ENCODE assay signal across 8 cellular contexts in genomic region chr1:172359531-172359991, GRCh38.
DNase-seq lines count a peak whose midpoint lies in the region; ATAC-seq and TF ChIP-seq lines count a peak whose summit lies in the region.

No MANE protein-coding gene starts in this region.

- H3K27ac ChIP-seq in thoracic aorta: peak overlapping the region; percentile 74 to 88

- CTCF ChIA-PET in activated CD4-positive, alpha-beta memory T cell treated with anti-CD3 and anti-CD28 coated beads, Interleukin-2, amount 10 ng/mL, durations not matched to agents 7 days and 5 days (lab: Charles Lee): interaction anchor here (1.0 to 1.7 kb wide), 7 partner anchors 14 to 269 kb away, joined by 3 to 11 read pairs (median 4); no protein-coding TSS in a partner anchor
- CTCF ChIA-PET in activated CD4-positive, alpha-beta memory T cell treated with anti-CD3 and anti-CD28 coated beads for 36 hours (lab: Charles Lee): interaction anchor here (0.8 to 3.2 kb wide), 9 partner anchors 12 to 226 kb away, joined by 3 to 25 read pairs (median 4); no protein-coding TSS in a partner anchor

- POLR2A ChIA-PET in activated CD4-positive, alpha-beta memory T cell treated with anti-CD3 and anti-CD28 coated beads, Interleukin-2, amount 10 ng/mL, durations not matched to agents 7 days and 5 days (lab: Charles Lee): interaction anchor here (0.7 to 2.0 kb wide), 8 partner anchors 16 to 1439 kb away, joined by 3 to 13 read pairs (median 4); no protein-coding TSS in a partner anchor
- POLR2A ChIA-PET in activated CD4-positive, alpha-beta memory T cell treated with anti-CD3 and anti-CD28 coated beads for 36 hours (lab: Charles Lee): interaction anchor here (0.6 to 2.2 kb wide), 8 partner anchors 16 to 173 kb away, joined by 3 to 31 read pairs (median 4); partner anchors contain the start of gene SUCO

- H3K9me3 Mint-ChIP-seq in activated CD4-positive, alpha-beta memory T cell treated with anti-CD3 and anti-CD28 coated beads, Interleukin-2, amount 10 ng/mL, durations not matched to agents 7 days and 5 days: peaks cover 3% of the 10 kb centered on the region
- H3K9me3 Mint-ChIP-seq in activated CD4-positive, alpha-beta memory T cell treated with anti-CD3 and anti-CD28 coated beads for 36 hours: no peaks in the 10 kb centered on the region
- no peaks in the 10 kb centered on the region for H3K9me3 Mint-ChIP-seq in activated naive CD4-positive, alpha-beta T cell treated with anti-CD3 and anti-CD28 coated beads, Interleukin-2, amount 50 U/mL, for 72 hours

- H3K4me1 ChIP-seq in thoracic aorta (ENCODE audit: control insufficient read depth in 1 of 2, low read depth in 2 of 2): peaks cover 17 to 38% of the 10 kb centered on the region in 2 donors

- no peak for DNase-seq in activated CD4-positive, alpha-beta memory T cell treated with anti-CD3 and anti-CD28 coated beads, Interleukin-2, amount 10 ng/mL, durations not matched to agents 7 days and 5 days
- no peak for DNase-seq in activated CD4-positive, alpha-beta memory T cell treated with anti-CD3 and anti-CD28 coated beads for 36 hours
- DNase-seq in SHP77 treated with DMSO at 0.1 percent for 48 hours (lab: John Stamatoyannopoulos, UW) (peak; percentile 44), fibroblast of the aortic adventitia (ENCODE audit: low read depth) (peak; percentile 77), thoracic aorta (ENCODE audit: low spot score) (no peak)
- no peak for DNase-seq in activated naive CD4-positive, alpha-beta T cell treated with anti-CD3 and anti-CD28 coated beads, Interleukin-2, amount 50 U/mL, for 72 hours (ENCODE audit: low spot score in 2 of 2)
- no peak for DNase-seq in activated naive CD4-positive, alpha-beta T cell treated with anti-CD3 and anti-CD28 coated beads, Interleukin-2, amount 50 U/mL, for 16 hours

- intact Hi-C loops in activated CD4-positive, alpha-beta memory T cell treated with anti-CD3 and anti-CD28 coated beads for 36 hours (cut with micrococcal nuclease): loop anchor here (2.0 to 10.0 kb wide), 3 partner anchors 93 to 279 kb away; partner anchors contain the start of gene SUCO

- peak overlapping the region; percentile 70 for H3K27ac Mint-ChIP-seq in activated CD4-positive, alpha-beta memory T cell treated with anti-CD3 and anti-CD28 coated beads, Interleukin-2, amount 10 ng/mL, durations not matched to agents 7 days and 5 days
- no peak overlapping the region for H3K27ac Mint-ChIP-seq in activated CD4-positive, alpha-beta memory T cell treated with anti-CD3 and anti-CD28 coated beads for 36 hours
- H3K27ac Mint-ChIP-seq in activated naive CD4-positive, alpha-beta T cell treated with anti-CD3 and anti-CD28 coated beads, Interleukin-2, amount 50 U/mL, for 72 hours: peak overlapping the region in 1 of 2 donors; percentile 90

- TF ChIP-seq CTCF in fibroblast of the aortic adventitia (IDR thresholded peaks at IDR 0.05; ENCODE audit: insufficient read depth, low read length) (no peak), thoracic aorta (IDR thresholded peaks at IDR 0.05) (no peak)

- H3K36me3 Mint-ChIP-seq in activated CD4-positive, alpha-beta memory T cell treated with anti-CD3 and anti-CD28 coated beads, Interleukin-2, amount 10 ng/mL, durations not matched to agents 7 days and 5 days (ENCODE audit: low read depth): no peaks in the 10 kb centered on the region
- no peaks in the 10 kb centered on the region for H3K36me3 Mint-ChIP-seq in activated CD4-positive, alpha-beta memory T cell treated with anti-CD3 and anti-CD28 coated beads for 36 hours
- no peaks in the 10 kb centered on the region for H3K36me3 Mint-ChIP-seq in activated naive CD4-positive, alpha-beta T cell treated with anti-CD3 and anti-CD28 coated beads, Interleukin-2, amount 50 U/mL, for 72 hours

- peak; percentile 35 for ATAC-seq in thoracic aorta (ENCODE audit: insufficient number of reproducible peaks, low FRiP score, low read depth)
- ATAC-seq in activated naive CD4-positive, alpha-beta T cell treated with anti-CD3 and anti-CD28 coated beads, Interleukin-2, amount 50 U/mL, for 72 hours: no peak
- ATAC-seq in HG02840 (IDR thresholded peaks at IDR 0.05; ENCODE audit: low FRiP score, unreplicated experiment): no peak

- no peaks in the 10 kb centered on the region for H3K36me3 ChIP-seq in thoracic aorta

- H3K27me3 ChIP-seq in thoracic aorta (replicated peaks; ENCODE audit: insufficient read depth): no peaks in the 10 kb centered on the region

- H3K4me3 ChIP-seq in fibroblast of the aortic adventitia (ENCODE audit: low read depth, low read length) (no peak overlapping the region), thoracic aorta (peak overlapping the region; percentile 56)

- H3K4me3 Mint-ChIP-seq in activated CD4-positive, alpha-beta memory T cell treated with anti-CD3 and anti-CD28 coated beads, Interleukin-2, amount 10 ng/mL, durations not matched to agents 7 days and 5 days: no peak overlapping the region
- no peak overlapping the region for H3K4me3 Mint-ChIP-seq in activated CD4-positive, alpha-beta memory T cell treated with anti-CD3 and anti-CD28 coated beads for 36 hours

- H3K4me1 Mint-ChIP-seq in activated CD4-positive, alpha-beta memory T cell treated with anti-CD3 and anti-CD28 coated beads, Interleukin-2, amount 10 ng/mL, durations not matched to agents 7 days and 5 days: peaks cover 38% of the 10 kb centered on the region
- peaks cover 53% of the 10 kb centered on the region for H3K4me1 Mint-ChIP-seq in activated CD4-positive, alpha-beta memory T cell treated with anti-CD3 and anti-CD28 coated beads for 36 hours (ENCODE audit: low read depth)

- peaks cover 3% of the 10 kb centered on the region for H3K27me3 Mint-ChIP-seq in activated CD4-positive, alpha-beta memory T cell treated with anti-CD3 and anti-CD28 coated beads, Interleukin-2, amount 10 ng/mL, durations not matched to agents 7 days and 5 days
- H3K27me3 Mint-ChIP-seq in activated CD4-positive, alpha-beta memory T cell treated with anti-CD3 and anti-CD28 coated beads for 36 hours: no peaks in the 10 kb centered on the region

- H3K9me3 ChIP-seq in thoracic aorta: no peaks in the 10 kb centered on the region

Comparison
In these comparisons a context has a peak if more than half of its experiments do, and no peak if none do; other contexts are left out.
1. DNase-seq: peak in SHP77 treated with DMSO at 0.1 percent for 48 hours (single experiment) and fibroblast of the aortic adventitia (single experiment); none in activated CD4-positive, alpha-beta memory T cell treated with anti-CD3 and anti-CD28 coated beads, Interleukin-2, amount 10 ng/mL, durations not matched to agents 7 days and 5 days (single experiment), activated CD4-positive, alpha-beta memory T cell treated with anti-CD3 and anti-CD28 coated beads for 36 hours (single experiment), thoracic aorta (single experiment), activated naive CD4-positive, alpha-beta T cell treated with anti-CD3 and anti-CD28 coated beads, Interleukin-2, amount 50 U/mL, for 72 hours (0 of 2) and activated naive CD4-positive, alpha-beta T cell treated with anti-CD3 and anti-CD28 coated beads, Interleukin-2, amount 50 U/mL, for 16 hours (single experiment).